In the genomic region with DNA sequence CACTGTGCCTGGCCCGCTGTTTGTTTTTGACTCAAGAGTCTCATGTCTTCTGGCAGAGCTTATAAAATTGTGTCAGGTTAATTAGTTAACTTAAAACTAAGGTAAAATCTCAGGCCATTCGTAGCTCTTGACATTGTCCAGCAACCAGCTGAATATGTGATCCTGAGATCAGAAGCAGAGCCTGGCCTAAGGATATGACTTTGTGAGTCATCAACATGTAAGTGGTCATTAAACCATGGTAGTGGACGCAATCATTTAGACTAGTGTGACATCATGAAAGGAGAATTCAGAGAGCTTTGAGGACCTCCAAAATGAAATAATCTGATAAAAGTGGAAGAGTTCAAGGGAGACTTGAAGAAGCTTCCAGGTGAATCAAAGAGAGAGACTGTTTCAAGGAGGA, we compare ENCODE assay signal across 18 cellular contexts. TPM values are rescaled to one million over a fixed set of nuclear protein-coding genes. Genes with fewer than 3 reads are reported as not detected.
"Had no signal": no experiment of that assay in that cellular context is flagged by ENCODE, and none has a peak within 500 bp of the region (broad histone marks: within the 10 kb centered on the region; RNA-seq: fewer than 3 reads in every experiment).

No MANE protein-coding gene starts in this region.

- H3K36me3 Mint-ChIP-seq: activated naive CD4-positive, alpha-beta T cell treated with anti-CD3 and anti-CD28 coated beads, Interleukin-2, amount 50 U/mL, for 24 hours; memory B cell had no signal

- H3K36me3 ChIP-seq: brain microvascular endothelial cell, left ventricle myocardium inferior, pancreas had no signal

- H3K27ac Mint-ChIP-seq: activated naive CD4-positive, alpha-beta T cell treated with anti-CD3 and anti-CD28 coated beads, Interleukin-2, amount 50 U/mL, for 24 hours; dendritic cell treated with granulocyte-macrophage colony-stimulating factor and Interleukin-4, amounts not matched to agents 40 ng/mL and 50 ng/mL, for 4 days; endodermal cell; memory B cell; T-helper 17 cell had no signal

- H3K4me1 Mint-ChIP-seq: endodermal cell, neural crest cell, T-helper 17 cell had no signal

- DNase-seq: activated CD4-positive, alpha-beta T cell treated with anti-CD3 and anti-CD28 coated beads, Interleukin-2, amount 50 U/mL, for 1 hour; activated CD4-positive, CD25-positive, alpha-beta regulatory T cell; activated effector memory CD4-positive, alpha-beta T cell treated with Interleukin-2 at 50 U/mL for 16 hours; activated T-cell treated with anti-CD3 and anti-CD28 coated beads, Interleukin-2, amount 50 U/mL, for 1 hour; amygdala; brain microvascular endothelial cell; endodermal cell; foreskin fibroblast; left ventricle myocardium inferior; pancreas; T-helper 17 cell had no signal

- H3K4me3 ChIP-seq: left ventricle myocardium inferior, pancreas had no signal

- H3K27me3 ChIP-seq: brain microvascular endothelial cell, pancreas had no signal

- ATAC-seq: esophagus mucosa, pancreas, T-helper 17 cell had no signal

- H3K9me3 Mint-ChIP-seq: activated naive CD4-positive, alpha-beta T cell treated with anti-CD3 and anti-CD28 coated beads, Interleukin-2, amount 50 U/mL, for 24 hours; dendritic cell treated with granulocyte-macrophage colony-stimulating factor and Interleukin-4, amounts not matched to agents 40 ng/mL and 50 ng/mL, for 4 days; endodermal cell; memory B cell; neural crest cell had no signal

- H3K4me3 Mint-ChIP-seq: activated naive CD4-positive, alpha-beta T cell treated with anti-CD3 and anti-CD28 coated beads, Interleukin-2, amount 50 U/mL, for 24 hours; dendritic cell treated with granulocyte-macrophage colony-stimulating factor and Interleukin-4, amounts not matched to agents 40 ng/mL and 50 ng/mL, for 4 days; endodermal cell; memory B cell; neural crest cell; T-helper 17 cell had no signal

- H3K4me1 ChIP-seq: left ventricle myocardium inferior, pancreas had no signal

- H3K27ac ChIP-seq: brain microvascular endothelial cell, left ventricle myocardium inferior, pancreas had no signal

- H3K9me3 ChIP-seq: left ventricle myocardium inferior, pancreas had no signal

RNA-seq across cellular contexts. Expression of a gene that starts 23.3 kb away (rescaled TPM):
- total RNA-seq: endodermal cell, esophagus mucosa, left ventricle myocardium inferior, neural crest cell, pancreas, skeletal muscle tissue, T-helper 17 cell had no signal
- polyA plus RNA-seq: pancreas, thymus had no signal
